ENCODE assay signal across 8 cellular contexts in genomic region chr18:11851156-11852047, GRCh38. TPM values are rescaled to one million over a fixed set of nuclear protein-coding genes. Genes with fewer than 3 reads are reported as not detected.
DNase-seq lines count a peak whose midpoint lies in the region; ATAC-seq and TF ChIP-seq lines count a peak whose summit lies in the region.

TSS of gene CHMP1B (plus strand) at chr18:11851413. CDS start at chr18:11851512, 99 bp downstream.

- H3K4me3 ChIP-seq in OCI-LY7 (ENCODE audit: low read depth, low read length, poor library complexity, severe bottlenecking) (peak within 1 kb of the TSS; percentile 90), mononuclear cell (ENCODE audit: low read length) (peak within 1 kb of the TSS; percentile 85)

- peaks cover 15% of the 10 kb centered on the region; the same call in 1 of the 2 replicates for H4K20me1 ChIP-seq in OCI-LY7 (ENCODE audit: insufficient read depth, low read length)

- intact Hi-C loops in OCI-LY7 (cut with micrococcal nuclease; ENCODE audit: unreplicated experiment), result loop anchor here (1.0 to 5.0 kb wide), 3 partner anchors 57 to 201 kb away; partner anchors contain the start of genes IMPA2 and MPPE1

- peaks cover 23% of the 10 kb centered on the region for H3K79me2 ChIP-seq in OCI-LY7 (ENCODE audit: insufficient read depth, low read depth, low read length)

- H2AFZ ChIP-seq in OCI-LY7 (ENCODE audit: low read length), result peak within 1 kb of the TSS; percentile 91

- no peaks in the 10 kb centered on the region for H3K36me3 ChIP-seq in OCI-LY7 (ENCODE audit: insufficient read depth, low read length)

- H3K9me3 ChIP-seq in OCI-LY7 (ENCODE audit: low read length) (no peaks in the 10 kb centered on the region), mononuclear cell (ENCODE audit: low read depth, low read length) (no peaks in the 10 kb centered on the region)

- H3K4me1 ChIP-seq in OCI-LY7 (ENCODE audit: insufficient read depth, low read length, poor library complexity, severe bottlenecking) (peaks cover 25% of the 10 kb centered on the region), mononuclear cell (ENCODE audit: insufficient read depth, low read length) (peaks cover 36% of the 10 kb centered on the region)

- peak within 1 kb of the TSS; percentile 99 for H3K4me2 ChIP-seq in OCI-LY7 (ENCODE audit: low read length)

- H3K9me2 ChIP-seq in OCI-LY7 (ENCODE audit: insufficient read depth, low read length), result no peaks in the 10 kb centered on the region

- peak; percentile 99 for DNase-seq in D341Med (ENCODE audit: low spot score)
- peak; percentile 91 for DNase-seq in HuH-7.5 (ENCODE audit: low spot score)
- peak; percentile 97 for DNase-seq in OCI-LY7 (ENCODE audit: low spot score)
- peak; percentile 95 for DNase-seq in activated T-cell treated with anti-CD3 and anti-CD28 coated beads for 24 hours (ENCODE audit: low read depth)
- DNase-seq in epidermal melanocyte (ENCODE audit: insufficient read length, low spot score), result peak; percentile 87
- DNase-seq in stimulated activated CD8-positive, alpha-beta memory T cell treated with anti-CD3 and anti-CD28 coated beads, Interleukin-4, amount 100 ng/mL, for 1 hour (ENCODE audit: low read depth in 2 of 2, low spot score in 1 of 2), result peak; percentile 93 to 96

- H3K27ac ChIP-seq in OCI-LY7 (ENCODE audit: low read depth, low read length, poor library complexity, severe bottlenecking), result peak within 1 kb of the TSS; percentile 35

- CTCF ChIA-PET in OCI-LY7 (lab: Charles Lee; ENCODE audit: unreplicated experiment), result no interaction called here

- peak; percentile 87 for ATAC-seq in GM21515 (IDR thresholded peaks at IDR 0.05; ENCODE audit: unreplicated experiment)

- POLR2A ChIA-PET in OCI-LY7 (lab: Charles Lee), result interaction anchor here (0.5 to 1.0 kb wide), 4 partner anchors 9 to 201 kb away, joined by 3 to 4 read pairs (median 3); no protein-coding TSS in a partner anchor

- H3K27me3 ChIP-seq in mononuclear cell (ENCODE audit: insufficient read depth, low read length), result no peaks in the 10 kb centered on the region

- TSS peak; percentile 85 for BruUV-seq in OCI-LY7 (replicated peaks; lab: Mats Ljungman, UMichigan)

- TF ChIP-seq CTCF in OCI-LY7 (conservative IDR thresholded peaks at IDR 0.05; ENCODE audit: low read length), result no peak

RNA-seq across cellular contexts. Expression of gene CHMP1B, which starts in this region (rescaled TPM):
- 29.3 and 31.5 TPM in 2 replicates for total RNA-seq in OCI-LY7 (2014; rRNA removed; shearing (Covaris generic))
- total RNA-seq in OCI-LY7 (2022) (24.2 and 28.6 TPM in 2 replicates), mononuclear cell (211 TPM)

Comparison
In these comparisons a context has a peak if more than half of its experiments do, and no peak if none do; other contexts are left out.
1. Peak in every context shown above with its lines: DNase-seq, ATAC-seq, H3K4me3 ChIP-seq and H3K27ac ChIP-seq.